28 cellular contexts compared by ENCODE assay signal in the genomic region with DNA sequence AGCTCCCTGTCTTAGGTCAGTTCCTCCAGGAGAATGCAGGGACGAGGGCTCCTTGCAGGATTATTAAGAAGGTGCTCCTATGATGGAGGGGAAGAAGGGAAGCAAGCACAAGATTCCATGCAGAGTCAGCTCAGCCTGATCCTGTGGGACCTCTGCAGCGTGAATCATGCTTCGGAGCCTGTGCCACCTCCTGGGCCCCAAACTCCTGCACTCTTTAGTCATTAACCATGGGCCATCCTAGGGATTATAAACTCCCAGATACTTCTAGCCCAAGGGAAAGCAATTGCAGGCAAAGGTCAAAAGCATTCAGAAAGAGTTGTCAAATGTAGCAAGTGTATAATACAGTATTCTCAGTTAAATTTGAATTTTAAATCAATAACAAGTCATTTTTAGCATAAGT.
"Had no signal": no experiment of that assay in that cellular context is flagged by ENCODE, and none has a peak within 500 bp of the region (broad histone marks: within the 10 kb centered on the region; RNA-seq: fewer than 3 reads in every experiment).

No MANE protein-coding gene starts in this region.

- H3K27ac Mint-ChIP-seq: effector memory CD8-positive, alpha-beta T cell; endodermal cell; immature natural killer cell; mesothelial cell of epicardium had no signal

- H3K27me3 ChIP-seq: esophagus squamous epithelium, gastrocnemius medialis, heart right ventricle, left lung had no signal

- H3K4me3 ChIP-seq: coronary artery, esophagus squamous epithelium, gastrocnemius medialis, heart right ventricle, left lung, lower lobe of right lung had no signal

- H3K27ac ChIP-seq: coronary artery, epithelial cell of prostate, esophagus squamous epithelium, gastrocnemius medialis, heart right ventricle, left lung, lower lobe of right lung had no signal

- FAIRE-seq: colon, endometrium, kidney had no signal

- H3K9me3 ChIP-seq: esophagus squamous epithelium, gastrocnemius medialis, heart right ventricle, left lung, lower lobe of right lung had no signal

- H3K4me3 Mint-ChIP-seq: effector memory CD8-positive, alpha-beta T cell; endodermal cell; immature natural killer cell; mesothelial cell of epicardium had no signal

- DNase-seq: central memory CD4-positive, alpha-beta T cell; dermis blood vessel endothelial cell; effector CD8-positive, alpha-beta T cell; effector memory CD8-positive, alpha-beta T cell; endodermal cell; erythroblast; esophagus squamous epithelium; foreskin fibroblast; foreskin melanocyte; gastrocnemius medialis; glutamatergic neuron; head of caudate nucleus; heart right ventricle; hypothalamus; immature natural killer cell; islet precursor cell; kidney; kidney glomerular epithelial cell; left lung; left ventricle myocardium superior; lower lobe of right lung; mesenchymal stem cell had no signal

- ATAC-seq: effector memory CD8-positive, alpha-beta T cell; esophagus mucosa; gastrocnemius medialis; heart right ventricle; left lung; left ventricle myocardium superior; lower lobe of right lung had no signal

- H3K36me3 ChIP-seq: esophagus squamous epithelium, gastrocnemius medialis, heart right ventricle, left lung, lower lobe of right lung had no signal

- H3K4me1 Mint-ChIP-seq: immature natural killer cell, mesothelial cell of epicardium had no signal

- H3K4me1 ChIP-seq: esophagus squamous epithelium, gastrocnemius medialis, heart right ventricle, left lung, lower lobe of right lung had no signal

- H3K9me3 Mint-ChIP-seq: effector memory CD8-positive, alpha-beta T cell; immature natural killer cell; mesothelial cell of epicardium had no signal

- H3K36me3 Mint-ChIP-seq: mesothelial cell of epicardium had no signal
